Comparison of ENCODE assay signal across 15 cellular contexts in genomic region chr1:8740034-8740449, GRCh38.
DNase-seq lines count a peak whose midpoint lies in the region; ATAC-seq, FAIRE-seq and TF ChIP-seq lines count a peak whose summit lies in the region.
"Had no signal": no experiment of that assay in that cellular context is flagged by ENCODE, and none has a peak within 500 bp of the region (broad histone marks: within the 10 kb centered on the region; RNA-seq: fewer than 3 reads in every experiment).

No MANE protein-coding gene starts in this region.

- no peak overlapping the region for H3K27ac ChIP-seq in heart right ventricle
- H3K27ac ChIP-seq: adrenal gland; BLaER1 treated with 17β-estradiol and CSF1 and Interleukin-3, amounts not matched to agents 10 nM and 100 nM had no signal

- H3K36me3 ChIP-seq in heart right ventricle = no peaks in the 10 kb centered on the region
- H3K36me3 ChIP-seq: adrenal gland had no signal

- H3K9me3 ChIP-seq in heart right ventricle = peaks cover 0 to 12% (median 6%) of the 10 kb centered on the region in 11 donors
- H3K9me3 ChIP-seq: adrenal gland had no signal

- peaks cover 0 to 14% (median 4%) of the 10 kb centered on the region in 9 donors for H3K4me1 ChIP-seq in heart right ventricle

- peak; percentile 21 for FAIRE-seq in islet of Langerhans (lab: Jason Lieb, UNC)
- FAIRE-seq: urothelium cell line had no signal

- H3K27me3 ChIP-seq in heart right ventricle = no peaks in the 10 kb centered on the region
- H3K27me3 ChIP-seq: adrenal gland; BLaER1 treated with 17β-estradiol and CSF1 and Interleukin-3, amounts not matched to agents 10 nM and 100 nM had no signal

- H3K4me3 ChIP-seq in cardiac fibroblast (replicated peaks in 1 of 2; ENCODE audit: low read depth in 2 of 2, low read length in 2 of 2) = no peak overlapping the region
- H3K4me3 ChIP-seq in heart right ventricle = no peak overlapping the region
- H3K4me3 ChIP-seq: adrenal gland; BLaER1 treated with 17β-estradiol and CSF1 and Interleukin-3, amounts not matched to agents 10 nM and 100 nM had no signal

- ATAC-seq in GM21786 (IDR thresholded peaks at IDR 0.05; ENCODE audit: unreplicated experiment) = no peak
- no peak for ATAC-seq in heart right ventricle
- ATAC-seq in HG02870 (IDR thresholded peaks at IDR 0.05; ENCODE audit: unreplicated experiment) = no peak
- ATAC-seq in HG03159 (IDR thresholded peaks at IDR 0.05; ENCODE audit: unreplicated experiment) = no peak

- intact Hi-C loops in heart right ventricle (cut with DNase I) = no loop called here

- DNase-seq in AG20443 (ENCODE audit: low spot score) (peak; percentile 14), LHCN-M2 (ENCODE audit: low read depth) (peak; percentile 90), cardiac fibroblast (ENCODE audit: low read depth in 2 of 2) (peak; percentile 41 to 90), heart right ventricle (no peak)
- DNase-seq: activated T-cell treated with anti-CD3 and anti-CD28 coated beads for 4 hours, GF-D8, left cardiac atrium, NCI-H2171 had no signal

- TF ChIP-seq CTCF in cardiac fibroblast (IDR thresholded peaks at IDR 0.05; ENCODE audit: low read depth, low read length) = no peak
- TF ChIP-seq CTCF in heart right ventricle (IDR thresholded peaks at IDR 0.05) = no peak

Comparison
In these comparisons a context has a peak if more than half of its experiments do, and no peak if none do; other contexts are left out.
1. DNase-seq: peak in AG20443 (single experiment), LHCN-M2 (single experiment) and cardiac fibroblast (2 of 2); none in heart right ventricle (0 of 2).